10 cellular contexts compared by ENCODE assay signal in genomic region chr3:134407247-134407640, GRCh38. TPM values are rescaled to one million over a fixed set of nuclear protein-coding genes. Genes with fewer than 3 reads are reported as not detected.
DNase-seq lines count a peak whose midpoint lies in the region; ATAC-seq and TF ChIP-seq lines count a peak whose summit lies in the region.
"Had no signal": no experiment of that assay in that cellular context is flagged by ENCODE, and none has a peak within 500 bp of the region (broad histone marks: within the 10 kb centered on the region; RNA-seq: fewer than 3 reads in every experiment).

No MANE protein-coding gene starts in this region.

- H3K9me3 Mint-ChIP-seq in stimulated activated naive B cell treated with anti-CD40 and anti-IgM and Interleukin-4, amounts not matched to agents 10 μg/mL and 1 μg/mL and 100 μg/mL, for 72 hours, result peaks cover 8 to 17% of the 10 kb centered on the region in 2 donors

- no peaks in the 10 kb centered on the region for H3K27me3 ChIP-seq in right atrium auricular region
- H3K27me3 ChIP-seq in mucosa of stomach (ENCODE audit: control insufficient read depth, insufficient read depth, low read length), result peaks cover 15% of the 10 kb centered on the region

- H3K27me3 Mint-ChIP-seq in stimulated activated naive B cell treated with anti-CD40 and anti-IgM and Interleukin-4, amounts not matched to agents 10 μg/mL and 1 μg/mL and 100 μg/mL, for 72 hours, result peaks cover 64 to 90% of the 10 kb centered on the region in 2 donors

- no peaks in the 10 kb centered on the region for H3K36me3 ChIP-seq in right atrium auricular region
- no peaks in the 10 kb centered on the region for H3K36me3 ChIP-seq in mucosa of stomach (ENCODE audit: control insufficient read depth, insufficient read depth, low read length)
- H3K36me3 ChIP-seq: spleen had no signal

- no peak for DNase-seq in Right ventricle myocardium inferior (ENCODE audit: missing footprints)
- no peak for DNase-seq in right atrium auricular region (ENCODE audit: low spot score)
- DNase-seq in fibroblast of villous mesenchyme (ENCODE audit: low read depth), result peak; percentile 21
- no peak for DNase-seq in stimulated activated naive B cell treated with anti-CD40 and anti-IgM and Interleukin-4, amounts not matched to agents 10 μg/mL and 1 μg/mL and 100 μg/mL, for 72 hours
- DNase-seq in stimulated activated CD8-positive, alpha-beta memory T cell treated with anti-CD3 and anti-CD28 coated beads, Interleukin-4, amount 100 ng/mL, for 48 hours, result no peak
- no peak for DNase-seq in erythroblast (lab: John Stamatoyannopoulos, UW)
- DNase-seq: spleen had no signal

- peak overlapping the region in 1 of 2 donors; percentile 37 for H3K27ac ChIP-seq in right atrium auricular region
- H3K27ac ChIP-seq: spleen had no signal

- peaks cover 2 to 4% of the 10 kb centered on the region in 2 donors for H3K36me3 Mint-ChIP-seq in stimulated activated naive B cell treated with anti-CD40 and anti-IgM and Interleukin-4, amounts not matched to agents 10 μg/mL and 1 μg/mL and 100 μg/mL, for 72 hours
- H3K36me3 Mint-ChIP-seq: memory B cell had no signal

- H3K9ac ChIP-seq in mucosa of stomach (ENCODE audit: low read length), result no peak overlapping the region

- ATAC-seq in Right ventricle myocardium inferior (peak; percentile 57), HG03095 (IDR thresholded peaks at IDR 0.05; ENCODE audit: unreplicated experiment) (no peak)
- ATAC-seq in stimulated activated naive B cell treated with anti-CD40 and anti-IgM and Interleukin-4, amounts not matched to agents 10 μg/mL and 1 μg/mL and 100 μg/mL, for 72 hours (replicated peaks), result no peak

- no peak overlapping the region for H3K4me3 Mint-ChIP-seq in stimulated activated naive B cell treated with anti-CD40 and anti-IgM and Interleukin-4, amounts not matched to agents 10 μg/mL and 1 μg/mL and 100 μg/mL, for 72 hours
- H3K4me3 Mint-ChIP-seq: memory B cell had no signal

- peak overlapping the region in 1 of 2 donors; percentile 55 for H3K4me3 ChIP-seq in right atrium auricular region
- no peak overlapping the region for H3K4me3 ChIP-seq in fibroblast of villous mesenchyme (ENCODE audit: low read depth, low read length)
- peak overlapping the region; percentile 40 for H3K4me3 ChIP-seq in mucosa of stomach (ENCODE audit: low read length)

- H3K27ac Mint-ChIP-seq in stimulated activated naive B cell treated with anti-CD40 and anti-IgM and Interleukin-4, amounts not matched to agents 10 μg/mL and 1 μg/mL and 100 μg/mL, for 72 hours, result no peak overlapping the region
- H3K27ac Mint-ChIP-seq: memory B cell had no signal

- no peak for TF ChIP-seq POLR2A in erythroblast (IDR thresholded peaks at IDR 0.05; ENCODE audit: low read length)

- H3K9me3 ChIP-seq in right atrium auricular region (peaks cover 0 to 3% of the 10 kb centered on the region in 2 donors), mucosa of stomach (ENCODE audit: control insufficient read depth, low read length) (no peaks in the 10 kb centered on the region)

- peaks cover 0 to 6% of the 10 kb centered on the region in 2 donors for H3K4me1 Mint-ChIP-seq in stimulated activated naive B cell treated with anti-CD40 and anti-IgM and Interleukin-4, amounts not matched to agents 10 μg/mL and 1 μg/mL and 100 μg/mL, for 72 hours
- H3K4me1 Mint-ChIP-seq: memory B cell had no signal

- H3K4me1 ChIP-seq in right atrium auricular region, result peaks cover 0 to 16% of the 10 kb centered on the region in 2 donors
- peaks cover 23% of the 10 kb centered on the region for H3K4me1 ChIP-seq in mucosa of stomach (ENCODE audit: control insufficient read depth, insufficient read depth, low read length)

- intact Hi-C loops in Right ventricle myocardium inferior (cut with DNase I), result no loop called here

- TF ChIP-seq CTCF in right atrium auricular region (IDR thresholded peaks at IDR 0.05) (no peak), fibroblast of villous mesenchyme (IDR thresholded peaks at IDR 0.05; ENCODE audit: insufficient read depth, low read depth, low read length) (no peak)

RNA-seq across cellular contexts. Expression of gene AMOTL2, which starts 33.0 kb away (rescaled TPM):
- 61.9 TPM for total RNA-seq in Right ventricle myocardium inferior
- total RNA-seq in right atrium auricular region, result 100 to 1,000 TPM in 1 of 2 donors, 10 to 100 TPM in 1; 62.3 to 119 TPM
- 129 and 236 TPM in 2 replicates for total RNA-seq in fibroblast of villous mesenchyme
